In genomic region chr21:33268736-33269441, GRCh38 we compare ENCODE assay signal across 8 cellular contexts.
DNase-seq lines count a peak whose midpoint lies in the region; ATAC-seq and FAIRE-seq lines count a peak whose summit lies in the region.

No MANE protein-coding gene starts in this region.

- peak; percentile 48 for ATAC-seq in GM19372 (IDR thresholded peaks at IDR 0.05; ENCODE audit: low read depth, unreplicated experiment)
- ATAC-seq in HG03378 (IDR thresholded peaks at IDR 0.05; ENCODE audit: unreplicated experiment) = peak; percentile 66

- peak; percentile 98 for DNase-seq in COLO668 (lab: John Stamatoyannopoulos, UW; ENCODE audit: unreplicated experiment)
- peak; percentile 99 for DNase-seq in RPMI8226
- DNase-seq in cerebellar cortex (ENCODE audit: low spot score) = peak; percentile 81
- peak; percentile 26 to 31 for DNase-seq in stimulated activated CD4-positive, alpha-beta T cell treated with anti-CD3 and anti-CD28 coated beads, Interleukin-4, amount 100 ng/mL, for 4 hours
- DNase-seq in RCC 7860 (ENCODE audit: low spot score) = no peak
- DNase-seq in NCI-H524 (lab: John Stamatoyannopoulos, UW) = no peak

- FAIRE-seq in RCC 7860 (lab: Jason Lieb, UNC) = no peak

Comparison
In these comparisons a context has a peak if more than half of its experiments do, and no peak if none do; other contexts are left out.
1. DNase-seq: peak in COLO668 (single experiment), RPMI8226 (single experiment), cerebellar cortex (single experiment) and stimulated activated CD4-positive, alpha-beta T cell treated with anti-CD3 and anti-CD28 coated beads, Interleukin-4, amount 100 ng/mL, for 4 hours (2 of 2); none in RCC 7860 (single experiment) and NCI-H524 (0 of 2).